Comparison of ENCODE assay signal across 16 cellular contexts in the genomic region with DNA sequence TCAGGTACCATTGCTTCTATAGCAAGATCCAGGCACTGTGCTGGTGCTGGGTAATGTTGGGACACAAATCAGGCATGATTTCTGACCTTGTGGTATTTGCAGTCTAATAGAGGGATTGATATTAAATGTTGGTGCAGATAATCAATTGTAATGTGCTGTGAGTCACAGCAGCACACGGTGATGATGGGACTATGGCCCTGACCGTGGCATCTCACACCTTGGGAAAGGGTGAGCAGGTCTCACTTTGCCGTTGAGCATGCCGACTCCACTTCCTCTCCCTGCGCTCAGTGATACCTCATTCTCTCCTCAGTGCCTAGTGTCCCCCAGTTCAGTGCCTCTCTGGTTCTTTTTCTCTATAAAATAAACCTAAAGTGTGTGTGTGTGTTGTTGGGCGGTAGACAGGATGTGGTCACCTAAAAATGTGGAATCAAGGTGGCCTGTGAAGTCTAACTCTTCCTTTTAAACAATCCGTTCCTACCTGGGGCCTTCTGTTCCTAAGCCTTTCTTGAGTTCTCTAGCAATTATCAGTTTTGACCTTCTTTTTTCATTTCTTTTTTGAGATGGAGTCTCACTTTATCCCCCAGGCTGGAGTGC.
"Had no signal": no experiment of that assay in that cellular context is flagged by ENCODE, and none has a peak within 500 bp of the region (broad histone marks: within the 10 kb centered on the region; RNA-seq: fewer than 3 reads in every experiment).

No MANE protein-coding gene starts in this region.

- H3K4me3 Mint-ChIP-seq: T-helper 1 cell treated with Interleukin-12 subunit alpha and Interleukin-12 subunit beta and Interleukin-4 antibody, amounts not matched to agents 30 μg/mL and 1 μg/mL, for 36 hours had no signal

- H3K9me3 ChIP-seq: adrenal gland, gastroesophageal sphincter, tibial nerve had no signal

- H3K27ac ChIP-seq: adrenal gland, dorsolateral prefrontal cortex, gastroesophageal sphincter, tibial nerve had no signal

- H3K4me3 ChIP-seq: adrenal gland, dorsolateral prefrontal cortex, gastroesophageal sphincter, tibial nerve had no signal

- DNase-seq: activated gamma-delta T cell treated with Interleukin-2 at 50 U/mL for 16 hours; adrenal gland; dorsolateral prefrontal cortex; erythroblast; midbrain; nucleus accumbens; posterior cingulate gyrus; retina; stimulated activated CD4-positive, alpha-beta T cell treated with anti-CD3 and anti-CD28 coated beads, Interleukin-15, amount 100 ng/mL, for 24 hours; stimulated activated CD4-positive, alpha-beta T cell treated with anti-CD3 and anti-CD28 coated beads, Interleukin-4, amount 100 ng/mL, for 1 hour; stimulated activated naive CD4-positive, alpha-beta T cell treated with Interleukin-2 at 50 U/mL for 16 hours; substantia nigra had no signal

- H3K27ac Mint-ChIP-seq: T-helper 1 cell treated with Interleukin-12 subunit alpha and Interleukin-12 subunit beta and Interleukin-4 antibody, amounts not matched to agents 30 μg/mL and 1 μg/mL, for 36 hours had no signal

- H3K9me3 Mint-ChIP-seq: T-helper 1 cell treated with Interleukin-12 subunit alpha and Interleukin-12 subunit beta and Interleukin-4 antibody, amounts not matched to agents 30 μg/mL and 1 μg/mL, for 36 hours had no signal

- H3K36me3 ChIP-seq: adrenal gland, gastroesophageal sphincter had no signal

- H3K27me3 ChIP-seq: adrenal gland, dorsolateral prefrontal cortex, gastroesophageal sphincter, tibial nerve had no signal

- H3K4me1 ChIP-seq: gastroesophageal sphincter, tibial nerve had no signal

- ATAC-seq: gastroesophageal sphincter, left lobe of liver had no signal
